Comparison of ENCODE assay signal across 12 cellular contexts in genomic region chr4:89469512-89469911, GRCh38.
DNase-seq lines count a peak whose midpoint lies in the region; ATAC-seq, FAIRE-seq and TF ChIP-seq lines count a peak whose summit lies in the region.
"Had no signal": no experiment of that assay in that cellular context is flagged by ENCODE, and none has a peak within 500 bp of the region (broad histone marks: within the 10 kb centered on the region; RNA-seq: fewer than 3 reads in every experiment).

No MANE protein-coding gene starts in this region.

- no peak for TF ChIP-seq CTCF in astrocyte (IDR thresholded peaks at IDR 0.05; ENCODE audit: insufficient read depth, low read depth, low read length)

- no peak for ATAC-seq in activated T-cell treated with anti-CD3 and anti-CD28 coated beads, Interleukin-2, amount 50 U/mL, for 4 hours
- ATAC-seq in HG03469 (IDR thresholded peaks at IDR 0.05; ENCODE audit: unreplicated experiment), result peak; percentile 1
- ATAC-seq in stimulated activated naive B cell treated with anti-CD40 and anti-IgM and Interleukin-4, amounts not matched to agents 10 μg/mL and 1 μg/mL and 100 μg/mL, for 72 hours (replicated peaks), result peak; percentile 24 to 36
- ATAC-seq in GM21529 (IDR thresholded peaks at IDR 0.05; ENCODE audit: unreplicated experiment), result no peak

- H3K27ac Mint-ChIP-seq in astrocyte (ENCODE audit: unreplicated experiment), result no peak overlapping the region
- peak overlapping the region; percentile 3 for H3K27ac Mint-ChIP-seq in stimulated activated naive B cell treated with anti-CD40 and anti-IgM and Interleukin-4, amounts not matched to agents 10 μg/mL and 1 μg/mL and 100 μg/mL, for 72 hours

- H3K79me2 ChIP-seq in astrocyte (ENCODE audit: insufficient read depth, low read length), result no peaks in the 10 kb centered on the region

- no peaks in the 10 kb centered on the region for H3K9me3 ChIP-seq in astrocyte (ENCODE audit: insufficient read depth, low read depth, low read length)

- no peaks in the 10 kb centered on the region for H3K9me3 Mint-ChIP-seq in activated T-cell treated with anti-CD3 and anti-CD28 coated beads, Interleukin-2, amount 50 U/mL, for 4 hours
- no peaks in the 10 kb centered on the region for H3K9me3 Mint-ChIP-seq in astrocyte (ENCODE audit: unreplicated experiment)
- no peaks in the 10 kb centered on the region for H3K9me3 Mint-ChIP-seq in stimulated activated naive B cell treated with anti-CD40 and anti-IgM and Interleukin-4, amounts not matched to agents 10 μg/mL and 1 μg/mL and 100 μg/mL, for 72 hours

- peak overlapping the region; percentile 63 for H3K27ac ChIP-seq in astrocyte (ENCODE audit: low read depth, low read length)
- H3K27ac ChIP-seq: VCaP had no signal

- no peaks in the 10 kb centered on the region for H3K36me3 Mint-ChIP-seq in activated T-cell treated with anti-CD3 and anti-CD28 coated beads, Interleukin-2, amount 50 U/mL, for 4 hours (ENCODE audit: insufficient read depth)
- H3K36me3 Mint-ChIP-seq in astrocyte (ENCODE audit: low read depth, unreplicated experiment), result no peaks in the 10 kb centered on the region
- H3K36me3 Mint-ChIP-seq in stimulated activated naive B cell treated with anti-CD40 and anti-IgM and Interleukin-4, amounts not matched to agents 10 μg/mL and 1 μg/mL and 100 μg/mL, for 72 hours, result no peaks in the 10 kb centered on the region

- peak overlapping the region; percentile 49 for H3K4me3 Mint-ChIP-seq in activated T-cell treated with anti-CD3 and anti-CD28 coated beads, Interleukin-2, amount 50 U/mL, for 4 hours
- H3K4me3 Mint-ChIP-seq in astrocyte (ENCODE audit: unreplicated experiment), result no peak overlapping the region
- peak overlapping the region in 1 of 2 donors; percentile 4 for H3K4me3 Mint-ChIP-seq in stimulated activated naive B cell treated with anti-CD40 and anti-IgM and Interleukin-4, amounts not matched to agents 10 μg/mL and 1 μg/mL and 100 μg/mL, for 72 hours

- H3K4me2 ChIP-seq in astrocyte (ENCODE audit: low read length), result peak overlapping the region; percentile 72

- H3K4me1 ChIP-seq in astrocyte (ENCODE audit: insufficient read depth, low read length), result peaks cover 7% of the 10 kb centered on the region

- H2AFZ ChIP-seq in astrocyte (ENCODE audit: low read depth, low read length), result peak overlapping the region; percentile 71

- H4K20me1 ChIP-seq in astrocyte (ENCODE audit: insufficient read depth, low read length), result no peaks in the 10 kb centered on the region

- no peaks in the 10 kb centered on the region for H3K27me3 ChIP-seq in astrocyte (ENCODE audit: insufficient read depth, low read length)

- peaks cover 25% of the 10 kb centered on the region for H3K4me1 Mint-ChIP-seq in activated T-cell treated with anti-CD3 and anti-CD28 coated beads, Interleukin-2, amount 50 U/mL, for 4 hours (ENCODE audit: low read depth)
- H3K4me1 Mint-ChIP-seq in astrocyte (ENCODE audit: low read depth, unreplicated experiment), result peaks cover 6% of the 10 kb centered on the region
- H3K4me1 Mint-ChIP-seq in stimulated activated naive B cell treated with anti-CD40 and anti-IgM and Interleukin-4, amounts not matched to agents 10 μg/mL and 1 μg/mL and 100 μg/mL, for 72 hours, result peaks cover 10 to 26% of the 10 kb centered on the region in 2 donors

- no peak for FAIRE-seq in astrocyte (lab: Jason Lieb, UNC)
- FAIRE-seq: bronchial epithelial cell had no signal

- H3K36me3 ChIP-seq in astrocyte (ENCODE audit: insufficient read depth, low read length), result no peaks in the 10 kb centered on the region

- H3K9ac ChIP-seq in astrocyte (ENCODE audit: low read length), result peak overlapping the region; percentile 37

- no peak overlapping the region for H3K4me3 ChIP-seq in astrocyte (ENCODE audit: insufficient read depth, low read depth, low read length)

- H3K27me3 Mint-ChIP-seq in activated T-cell treated with anti-CD3 and anti-CD28 coated beads, Interleukin-2, amount 50 U/mL, for 4 hours (ENCODE audit: low read depth), result no peaks in the 10 kb centered on the region
- peaks cover 3% of the 10 kb centered on the region for H3K27me3 Mint-ChIP-seq in astrocyte (ENCODE audit: low read depth, unreplicated experiment)
- no peaks in the 10 kb centered on the region for H3K27me3 Mint-ChIP-seq in stimulated activated naive B cell treated with anti-CD40 and anti-IgM and Interleukin-4, amounts not matched to agents 10 μg/mL and 1 μg/mL and 100 μg/mL, for 72 hours

- no peak for DNase-seq in activated T-cell treated with anti-CD3 and anti-CD28 coated beads, Interleukin-2, amount 50 U/mL, for 4 hours
- DNase-seq in activated T-cell treated with anti-CD3 and anti-CD28 coated beads, Interleukin-2, amount 50 U/mL, for 48 hours, result no peak
- no peak for DNase-seq in astrocyte (ENCODE audit: low read depth)
- DNase-seq in stimulated activated naive B cell treated with anti-CD40 and anti-IgM and Interleukin-4, amounts not matched to agents 10 μg/mL and 1 μg/mL and 100 μg/mL, for 72 hours, result no peak
- no peak for DNase-seq in stimulated activated CD4-positive, alpha-beta T cell treated with anti-CD3 and anti-CD28 coated beads, Interleukin-4, amount 100 ng/mL, for 24 hours
- no peak for DNase-seq in stimulated activated CD4-positive, alpha-beta T cell treated with anti-CD3 and anti-CD28 coated beads, Interleukin-4, amount 100 ng/mL, for 4 hours
- DNase-seq: hippocampal formation, NCI-H524 had no signal

Comparison
In these comparisons a context has a peak if more than half of its experiments do, and no peak if none do; other contexts are left out.
1. ATAC-seq: peak in HG03469 (single experiment) and stimulated activated naive B cell treated with anti-CD40 and anti-IgM and Interleukin-4, amounts not matched to agents 10 μg/mL and 1 μg/mL and 100 μg/mL, for 72 hours (2 of 2); none in activated T-cell treated with anti-CD3 and anti-CD28 coated beads, Interleukin-2, amount 50 U/mL, for 4 hours (0 of 2) and GM21529 (single experiment).